Comparison of ENCODE assay signal across 8 cellular contexts in the genomic region with DNA sequence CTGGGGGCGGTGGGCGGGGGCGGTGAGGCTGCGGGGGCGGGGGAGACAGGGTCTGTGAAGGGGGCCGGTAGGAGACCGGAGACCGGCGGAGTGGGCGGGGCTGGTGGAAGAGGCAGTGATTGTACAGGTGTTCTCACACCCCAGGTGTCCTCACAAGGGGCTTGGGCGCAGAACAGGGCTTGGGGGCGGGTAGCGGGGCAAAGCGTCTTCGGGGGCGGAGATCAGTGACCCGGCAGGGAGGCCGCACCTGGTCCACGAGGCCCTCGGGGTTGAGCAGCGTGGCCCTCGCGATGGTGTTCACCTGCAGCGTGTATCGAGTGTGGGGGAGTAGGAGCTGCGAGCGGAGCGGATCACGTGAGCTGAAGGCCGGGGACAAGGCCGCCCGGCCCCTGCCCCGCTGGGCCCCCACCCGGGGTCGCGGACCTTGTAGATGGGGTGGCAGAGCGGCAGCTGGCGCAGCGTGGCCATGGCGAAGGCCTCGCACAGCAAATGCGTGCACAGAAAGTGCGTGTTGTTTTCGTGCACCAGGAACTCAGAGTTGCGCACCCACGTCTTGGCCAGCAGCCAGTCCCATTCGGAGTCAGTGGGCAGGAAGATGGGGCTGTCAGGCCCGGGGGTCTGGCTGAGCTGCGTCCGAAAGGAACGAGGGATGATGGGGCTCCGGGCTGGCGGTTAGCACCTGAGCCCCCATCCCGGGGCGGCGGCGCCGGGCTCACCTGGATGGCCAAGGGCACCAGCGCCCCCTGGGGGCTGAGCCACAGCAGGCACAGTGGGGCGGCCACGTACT. TPM values are rescaled to one million over a fixed set of nuclear protein-coding genes. Genes with fewer than 3 reads are reported as not detected.
DNase-seq lines count a peak whose midpoint lies in the region; ATAC-seq and TF ChIP-seq lines count a peak whose summit lies in the region.

No MANE protein-coding gene starts in this region.

- peaks cover 32% of the 10 kb centered on the region for H3K27me3 ChIP-seq in BJ (ENCODE audit: control insufficient read depth, insufficient read depth, low read length)

- in situ Hi-C loops in astrocyte of the spinal cord (cut with HindIII; ENCODE audit: low sequenced_read_pairs), result loop anchor here (10.0 kb wide), 1 partner anchor 55 kb away; no protein-coding TSS in a partner anchor

- TF ChIP-seq CTCF in BJ (IDR thresholded peaks at IDR 0.05; ENCODE audit: insufficient read depth, low read depth, low read length), result peak; percentile 77
- peak; percentile 78 for TF ChIP-seq CTCF in astrocyte of the spinal cord (IDR thresholded peaks at IDR 0.05; ENCODE audit: low read depth, low read length)

- H3K36me3 ChIP-seq in BJ (ENCODE audit: control insufficient read depth, insufficient read depth, low read length), result no peaks in the 10 kb centered on the region

- DNase-seq in BJ (ENCODE audit: low read depth), result no peak
- DNase-seq in T-helper 2 cell, result peak; percentile 62 to 78 (median 67)
- DNase-seq in astrocyte of the spinal cord (ENCODE audit: low read depth, low spot score), result no peak
- DNase-seq in iPS-NIHi7 (ENCODE audit: extremely low spot score), result peak; percentile 87
- DNase-seq in stimulated activated CD4-positive, alpha-beta T cell treated with anti-CD3 and anti-CD28 coated beads, Interleukin-2, amount 100 ng/mL, for 4 hours (ENCODE audit: low read depth), result peak; percentile 72

- H3K4me3 ChIP-seq in BJ (ENCODE audit: low read depth, low read length) (no peak overlapping the region), astrocyte of the spinal cord (ENCODE audit: low read depth, low read length) (no peak overlapping the region)

- POLR2A ChIA-PET in BJ (lab: Charles Lee), result no interaction called here

- CTCF ChIA-PET in BJ (lab: Yijun Ruan, JAX), result interaction anchor here (0.7 to 16.4 kb wide), 16 partner anchors 9 to 191 kb away, joined by 3 to 183 read pairs (median 6); partner anchors contain the start of gene ALOX12B

- ATAC-seq in HG02798 (IDR thresholded peaks at IDR 0.05; ENCODE audit: poor library complexity, unreplicated experiment), result peak; percentile 65
- ATAC-seq in GM18861 (IDR thresholded peaks at IDR 0.05; ENCODE audit: unreplicated experiment), result no peak
- no peak for ATAC-seq in HG02623 (IDR thresholded peaks at IDR 0.05; ENCODE audit: unreplicated experiment)

RNA-seq across cellular contexts. Expression of gene ALOXE3, which starts 8.5 kb away (rescaled TPM):
- polyA plus RNA-seq in BJ (2011; rRNA removed), result 0.04 and 0.10 TPM in 2 replicates
- polyA minus RNA-seq in BJ (2011; rRNA and poly(A)+ RNA removed), result 0.05 TPM in 1 of 2 replicates, not detected in the other

RNA-seq across cellular contexts. Expression of gene HES7, which starts 14.0 kb away (rescaled TPM):
- not detected in 2 replicates for polyA plus RNA-seq in BJ (2011; rRNA removed)
- 0.09 TPM in 1 of 2 replicates, not detected in the other for polyA minus RNA-seq in BJ (2011; rRNA and poly(A)+ RNA removed)

RNA-seq across cellular contexts. Expression of gene ALOX12B, which starts 22.3 kb away (rescaled TPM):
- polyA plus RNA-seq in BJ (2011; rRNA removed), result not detected in 2 replicates
- polyA minus RNA-seq in BJ (2011; rRNA and poly(A)+ RNA removed), result not detected in 2 replicates

RNA-seq across cellular contexts. Expression of gene PER1, which starts 42.3 kb away (rescaled TPM):
- polyA plus RNA-seq in BJ (2011; rRNA removed), result 5.1 and 7.7 TPM in 2 replicates
- 11.4 and 32.7 TPM in 2 replicates for polyA minus RNA-seq in BJ (2011; rRNA and poly(A)+ RNA removed)

RNA-seq across cellular contexts. Expression of gene VAMP2, which starts 52.9 kb away (rescaled TPM):
- polyA plus RNA-seq in BJ (2011; rRNA removed), result 20.1 and 22.8 TPM in 2 replicates
- 7.4 and 9.6 TPM in 2 replicates for polyA minus RNA-seq in BJ (2011; rRNA and poly(A)+ RNA removed)

Comparison
In these comparisons a context has a peak if more than half of its experiments do, and no peak if none do; other contexts are left out.
1. DNase-seq: peak in T-helper 2 cell (5 of 5), iPS-NIHi7 (single experiment) and stimulated activated CD4-positive, alpha-beta T cell treated with anti-CD3 and anti-CD28 coated beads, Interleukin-2, amount 100 ng/mL, for 4 hours (single experiment); none in BJ (single experiment) and astrocyte of the spinal cord (single experiment).